Comparison of ENCODE assay signal across 1 cellular context in the genomic region with DNA sequence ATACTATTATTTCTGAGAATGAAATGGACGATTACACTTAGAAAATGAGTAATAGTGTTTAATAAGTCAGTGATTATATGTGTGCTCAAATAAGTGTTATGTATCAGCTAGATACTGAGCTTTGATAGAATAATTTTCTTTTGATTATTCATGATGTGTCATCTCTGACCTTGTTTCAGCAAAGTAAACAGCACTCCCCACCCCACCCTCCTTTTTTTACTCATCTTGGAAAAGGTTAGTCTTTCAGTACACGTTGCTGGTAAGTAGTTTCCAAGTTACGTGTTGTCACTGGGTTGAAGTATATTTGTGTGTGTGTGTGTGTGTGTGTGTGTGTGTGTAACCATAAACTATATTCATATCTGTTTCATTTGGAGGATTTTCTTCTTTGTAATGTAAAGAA.
TF ChIP-seq lines count a peak whose summit lies in the region.

No MANE protein-coding gene starts in this region.

TF ChIP-seq in IMR-90, 13 proteins besides CTCF, POLR2A, EP300 and RAD21 (continued from another document):
- peak; percentile 85 for TF ChIP-seq MAZ (IDR thresholded peaks at IDR 0.05; ENCODE audit: borderline replicate concordance, low read depth, low read length)
- TF ChIP-seq FOS (IDR thresholded peaks at IDR 0.05; ENCODE audit: low read depth, low read length) = peak; percentile 88
- TF ChIP-seq CEBPB (IDR thresholded peaks at IDR 0.05; ENCODE audit: low read depth, low read length) = peak; percentile 35; the same call in 1 of the 2 replicates
- TF ChIP-seq NFE2L2 (IDR thresholded peaks at IDR 0.05; ENCODE audit: low read depth, low read length) = 0 out of 2 replicates have a peak, but pooled peaks have one; percentile 25
- no peak; the same call in 1 of the 2 replicates for TF ChIP-seq RFX5 (IDR thresholded peaks at IDR 0.05; ENCODE audit: low read depth, low read length)
- no peak for TF ChIP-seq CHD1 (IDR thresholded peaks at IDR 0.05; ENCODE audit: low read depth, low read length)
- no peak for TF ChIP-seq MXI1 (IDR thresholded peaks at IDR 0.05; ENCODE audit: borderline replicate concordance, low read depth, low read length)
- TF ChIP-seq MAFK (IDR thresholded peaks at IDR 0.05; ENCODE audit: low read depth, low read length) = peak; percentile 9; the same call in 1 of the 2 replicates
